19 cellular contexts compared by ENCODE assay signal in genomic region chr1:17190526-17190995, GRCh38. TPM values are rescaled to one million over a fixed set of nuclear protein-coding genes. Genes with fewer than 3 reads are reported as not detected.
DNase-seq lines count a peak whose midpoint lies in the region; ATAC-seq and TF ChIP-seq lines count a peak whose summit lies in the region.
"Had no signal": no experiment of that assay in that cellular context is flagged by ENCODE, and none has a peak within 500 bp of the region (broad histone marks: within the 10 kb centered on the region; RNA-seq: fewer than 3 reads in every experiment).

No MANE protein-coding gene starts in this region.

- H2BK120ac ChIP-seq in mesendoderm (ENCODE audit: low read depth, low read length): no peak overlapping the region

- H4K5ac ChIP-seq in mesendoderm (ENCODE audit: low read length): no peak overlapping the region

- no peaks in the 10 kb centered on the region for H3K27me3 ChIP-seq in mesendoderm (ENCODE audit: insufficient read depth, low read length, poor library complexity)
- H3K27me3 ChIP-seq: ovary, Peyer's patch had no signal

- H3K9me3 Mint-ChIP-seq in activated T-cell treated with anti-CD3 and anti-CD28 coated beads, Interleukin-2, amount 50 U/mL, for 4 hours: peaks cover 11% of the 10 kb centered on the region
- peaks cover 7% of the 10 kb centered on the region for H3K9me3 Mint-ChIP-seq in chondrocyte (ENCODE audit: low read depth)

- no peak overlapping the region for H2AK5ac ChIP-seq in mesendoderm (ENCODE audit: low read length)

- H3K18ac ChIP-seq in mesendoderm (ENCODE audit: low read length): no peak overlapping the region

- peaks cover 7% of the 10 kb centered on the region for H3K27me3 Mint-ChIP-seq in activated T-cell treated with anti-CD3 and anti-CD28 coated beads, Interleukin-2, amount 50 U/mL, for 4 hours (ENCODE audit: low read depth)
- no peaks in the 10 kb centered on the region for H3K27me3 Mint-ChIP-seq in chondrocyte (ENCODE audit: low read depth)

- H3K56ac ChIP-seq in mesendoderm (ENCODE audit: low read length): peak overlapping the region; percentile 56

- DNase-seq in activated T-cell treated with anti-CD3 and anti-CD28 coated beads, Interleukin-2, amount 50 U/mL, for 4 hours: peak; percentile 1
- no peak for DNase-seq in activated T-cell treated with anti-CD3 and anti-CD28 coated beads for 4 hours
- no peak for DNase-seq in chondrocyte (ENCODE audit: low spot score)
- no peak for DNase-seq in mesendoderm
- DNase-seq in cerebellar nuclear complex (lab: John Stamatoyannopoulos, UW): no peak
- DNase-seq in activated CD4-positive, alpha-beta T cell treated with anti-CD3 and anti-CD28 coated beads for 48 hours: no peak
- DNase-seq: activated CD4-positive, alpha-beta T cell treated with anti-CD3 and anti-CD28 coated beads for 36 hours; activated effector memory CD4-positive, alpha-beta T cell treated with anti-CD3 and anti-CD28 coated beads, Interleukin-2, amount 50 U/mL, for 16 hours; DMS153; NCI-H1694; NCI-H2227 treated with DMSO at 0.1 percent for 48 hours; stimulated activated CD4-positive, alpha-beta T cell treated with anti-CD3 and anti-CD28 coated beads, Interleukin-4, amount 100 ng/mL, for 24 hours had no signal

- no peak overlapping the region for H3K27ac ChIP-seq in mesendoderm (ENCODE audit: low read depth, low read length)
- H3K27ac ChIP-seq: C4-2B, gastroesophageal sphincter, ovary, Peyer's patch had no signal

- no peaks in the 10 kb centered on the region for H3K36me3 ChIP-seq in mesendoderm (ENCODE audit: control insufficient read depth, insufficient read depth, low read length)
- H3K36me3 ChIP-seq: gastroesophageal sphincter, ovary, Peyer's patch had no signal

- H3K4me2 ChIP-seq in mesendoderm (ENCODE audit: low read length): no peak overlapping the region

- WGBS in mesendoderm (ENCODE audit: extremely low coverage, insufficient coverage, low lambda C conversion rate): no CpG with 5 or more reads among the region's 5 CpGs

- peak overlapping the region; percentile 80 for H3K27ac Mint-ChIP-seq in chondrocyte (ENCODE audit: unreplicated experiment)
- H3K27ac Mint-ChIP-seq: activated CD4-positive, alpha-beta T cell treated with anti-CD3 and anti-CD28 coated beads for 36 hours had no signal

- no peak overlapping the region for H3K4me3 Mint-ChIP-seq in activated T-cell treated with anti-CD3 and anti-CD28 coated beads, Interleukin-2, amount 50 U/mL, for 4 hours
- no peak overlapping the region for H3K4me3 Mint-ChIP-seq in chondrocyte (ENCODE audit: unreplicated experiment)
- H3K4me3 Mint-ChIP-seq: activated CD4-positive, alpha-beta T cell treated with anti-CD3 and anti-CD28 coated beads for 36 hours had no signal

- ATAC-seq in activated T-cell treated with anti-CD3 and anti-CD28 coated beads, Interleukin-2, amount 50 U/mL, for 4 hours: no peak
- ATAC-seq in GM21423 (IDR thresholded peaks at IDR 0.05; ENCODE audit: unreplicated experiment) (no peak), GM19035 (IDR thresholded peaks at IDR 0.05; ENCODE audit: unreplicated experiment) (no peak)
- ATAC-seq: activated CD4-positive, alpha-beta T cell treated with anti-CD3 and anti-CD28 coated beads for 36 hours; gastroesophageal sphincter; left lobe of liver had no signal

- H2BK15ac ChIP-seq in mesendoderm (replicated peaks; ENCODE audit: low read depth): no peak overlapping the region

- H3K4ac ChIP-seq in mesendoderm (ENCODE audit: low read depth, low read length): no peak overlapping the region

- no peaks in the 10 kb centered on the region for H3K79me2 ChIP-seq in mesendoderm (ENCODE audit: control insufficient read depth, insufficient read depth, low read length)

- H3K23ac ChIP-seq in mesendoderm (ENCODE audit: low read length): no peak overlapping the region

- no peak overlapping the region for H2BK5ac ChIP-seq in mesendoderm (ENCODE audit: low read length)

- H4K8ac ChIP-seq in mesendoderm (ENCODE audit: low read depth, low read length): no peak overlapping the region

- H3K36me3 Mint-ChIP-seq in activated T-cell treated with anti-CD3 and anti-CD28 coated beads, Interleukin-2, amount 50 U/mL, for 4 hours (ENCODE audit: insufficient read depth): no peaks in the 10 kb centered on the region
- peaks cover 2% of the 10 kb centered on the region for H3K36me3 Mint-ChIP-seq in chondrocyte (ENCODE audit: low read depth)

- peaks cover 18% of the 10 kb centered on the region for H3K4me1 Mint-ChIP-seq in activated T-cell treated with anti-CD3 and anti-CD28 coated beads, Interleukin-2, amount 50 U/mL, for 4 hours (ENCODE audit: low read depth)
- H3K4me1 Mint-ChIP-seq in chondrocyte (ENCODE audit: low read depth): peaks cover 64% of the 10 kb centered on the region

- no peaks in the 10 kb centered on the region for H3K4me1 ChIP-seq in mesendoderm (ENCODE audit: control insufficient read depth, low read depth, low read length)
- H3K4me1 ChIP-seq: gastroesophageal sphincter, Peyer's patch had no signal

- no peak overlapping the region for H3K9ac ChIP-seq in mesendoderm (ENCODE audit: low read length)

- no peak for TF ChIP-seq CTCF in chondrocyte (IDR thresholded peaks at IDR 0.05)

- no peaks in the 10 kb centered on the region for H3K79me1 ChIP-seq in mesendoderm (ENCODE audit: low read length)

- no peak overlapping the region for H3K4me3 ChIP-seq in mesendoderm (ENCODE audit: low read length)
- H3K4me3 ChIP-seq: gastroesophageal sphincter, ovary, Peyer's patch had no signal

RNA-seq across cellular contexts. Expression of gene PADI1, which starts 14.4 kb away (rescaled TPM):
- not detected for total RNA-seq in activated T-cell treated with anti-CD3 and anti-CD28 coated beads, Interleukin-2, amount 50 U/mL, for 4 hours
- 0.41 to 0.97 TPM (median 0.70 TPM) in 3 replicates for total RNA-seq in chondrocyte
- polyA plus RNA-seq in mesendoderm (2013, experiment 1 of 2): 0.11 TPM
- 0.07 TPM for polyA plus RNA-seq in mesendoderm (2013, experiment 2 of 2)
- total RNA-seq: activated CD4-positive, alpha-beta T cell treated with anti-CD3 and anti-CD28 coated beads for 36 hours; left lobe of liver; Peyer's patch had no signal
- polyA plus RNA-seq: ovary had no signal

RNA-seq across cellular contexts. Expression of gene PADI3, which starts 58.3 kb away (rescaled TPM):
- not detected for total RNA-seq in activated T-cell treated with anti-CD3 and anti-CD28 coated beads, Interleukin-2, amount 50 U/mL, for 4 hours
- not detected in 3 replicates for total RNA-seq in chondrocyte
- 0.06 TPM for polyA plus RNA-seq in mesendoderm (2013, experiment 1 of 2)
- polyA plus RNA-seq in mesendoderm (2013, experiment 2 of 2): 0.06 TPM
- total RNA-seq: activated CD4-positive, alpha-beta T cell treated with anti-CD3 and anti-CD28 coated beads for 36 hours; left lobe of liver; ovary; Peyer's patch had no signal
- polyA plus RNA-seq: ovary had no signal
